Comparison of ENCODE assay signal across 11 cellular contexts in the genomic region with DNA sequence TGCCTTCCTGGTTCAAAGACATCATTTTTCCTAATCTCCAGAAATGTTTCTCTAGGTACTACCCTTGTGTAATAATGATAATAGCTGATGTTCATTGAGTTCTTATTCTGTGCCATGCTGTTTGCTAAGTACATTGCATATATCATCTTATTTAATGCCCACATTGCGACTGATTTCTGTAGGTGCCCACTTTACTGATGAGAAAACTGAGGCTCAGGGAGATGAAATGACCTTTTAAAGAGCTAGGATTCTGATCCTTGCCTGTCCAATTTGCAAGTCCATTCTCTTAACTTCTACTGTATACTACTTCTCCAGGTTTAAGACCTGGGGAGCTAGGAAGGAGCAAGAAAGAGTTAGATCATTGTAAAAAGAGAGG. TPM values are rescaled to one million over a fixed set of nuclear protein-coding genes. Genes with fewer than 3 reads are reported as not detected.
DNase-seq lines count a peak whose midpoint lies in the region; ATAC-seq and TF ChIP-seq lines count a peak whose summit lies in the region.
"Had no signal": no experiment of that assay in that cellular context is flagged by ENCODE, and none has a peak within 500 bp of the region (broad histone marks: within the 10 kb centered on the region; RNA-seq: fewer than 3 reads in every experiment).

No MANE protein-coding gene starts in this region.

- peaks cover 77% of the 10 kb centered on the region for H3K36me3 Mint-ChIP-seq in activated CD4-positive, alpha-beta T cell treated with anti-CD3 and anti-CD28 coated beads, Interleukin-2, amount 10 ng/mL, durations not matched to agents 7 days and 5 days (ENCODE audit: low read depth)

- H3K4me1 Mint-ChIP-seq in activated CD4-positive, alpha-beta T cell treated with anti-CD3 and anti-CD28 coated beads, Interleukin-2, amount 10 ng/mL, durations not matched to agents 7 days and 5 days = peaks cover 67% of the 10 kb centered on the region

- H3K4me2 ChIP-seq in PC-3 (ENCODE audit: low read length) = peak overlapping the region; percentile 95

- H3K27ac ChIP-seq in PC-3 (ENCODE audit: low read length) (peak overlapping the region; percentile 56), colonic mucosa (peak overlapping the region; percentile 56), skin epidermis (peak overlapping the region in 16 of 21 experiments; percentile 29 to 99 (median 94))

- H3K9me2 ChIP-seq in PC-3 (replicated peaks; ENCODE audit: low read length) = no peaks in the 10 kb centered on the region

- TF ChIP-seq CTCF in PC-3 (conservative IDR thresholded peaks at IDR 0.05; ENCODE audit: low read depth, low read length) = no peak
- no peak for TF ChIP-seq CTCF in colonic mucosa (IDR thresholded peaks at IDR 0.05)

- intact Hi-C loops in PC-3 (cut with micrococcal nuclease) = loop anchor here (2.0 kb wide), 1 partner anchor 117 kb away; a partner anchor contains a TSS
- intact Hi-C loops in colonic mucosa (cut with DNase I) = no loop called here

- H3K9me3 ChIP-seq in PC-3 (ENCODE audit: low read length) (no peaks in the 10 kb centered on the region), colonic mucosa (no peaks in the 10 kb centered on the region)
- H3K9me3 ChIP-seq: tibial nerve had no signal

- H3K9ac ChIP-seq in PC-3 (ENCODE audit: low read length) = 0 out of 2 replicates have a peak overlapping the region, but pooled peaks have one; percentile 28
- H3K9ac ChIP-seq in colonic mucosa (ENCODE audit: low read depth in 2 of 2, low read length in 2 of 2) = no peak overlapping the region

- BruUV-seq in PC-3 (replicated peaks; lab: Mats Ljungman, UMichigan) = no TSS peak

- POLR2A ChIA-PET in activated CD4-positive, alpha-beta T cell treated with anti-CD3 and anti-CD28 coated beads, Interleukin-2, amount 10 ng/mL, durations not matched to agents 7 days and 5 days (lab: Charles Lee) = no interaction called here
- POLR2A ChIA-PET in PC-3 (lab: Charles Lee; ENCODE audit: unreplicated experiment) = no interaction called here

- peak overlapping the region; percentile 89 for H3K4me3 Mint-ChIP-seq in activated CD4-positive, alpha-beta T cell treated with anti-CD3 and anti-CD28 coated beads, Interleukin-2, amount 10 ng/mL, durations not matched to agents 7 days and 5 days

- no peaks in the 10 kb centered on the region for H4K20me1 ChIP-seq in PC-3 (ENCODE audit: low read length)

- H3F3A ChIP-seq in PC-3 (ENCODE audit: low read length, unreplicated experiment) = no peaks in the 10 kb centered on the region

- no peaks in the 10 kb centered on the region for H3K27me3 Mint-ChIP-seq in activated CD4-positive, alpha-beta T cell treated with anti-CD3 and anti-CD28 coated beads, Interleukin-2, amount 10 ng/mL, durations not matched to agents 7 days and 5 days

- no peak for DNase-seq in activated CD4-positive, alpha-beta T cell treated with anti-CD3 and anti-CD28 coated beads, Interleukin-2, amount 10 ng/mL, durations not matched to agents 7 days and 5 days
- no peak for DNase-seq in activated CD4-positive, alpha-beta T cell treated with anti-CD3 and anti-CD28 coated beads, Interleukin-2, amount 50 U/mL, for 48 hours
- no peak for DNase-seq in PC-3
- no peak for DNase-seq in colonic mucosa
- no peak for DNase-seq in NCI-H526 treated with DMSO at 0.1 percent for 48 hours (lab: John Stamatoyannopoulos, UW)
- no peak for DNase-seq in germinal center (ENCODE audit: low spot score)
- no peak for DNase-seq in SIG-M5 (lab: John Stamatoyannopoulos, UW)
- DNase-seq: activated effector memory CD4-positive, alpha-beta T cell treated with Interleukin-2 at 50 U/mL for 16 hours; DMS53 had no signal

- peak overlapping the region; percentile 70 for H3K27ac Mint-ChIP-seq in activated CD4-positive, alpha-beta T cell treated with anti-CD3 and anti-CD28 coated beads, Interleukin-2, amount 10 ng/mL, durations not matched to agents 7 days and 5 days

- H3K79me2 ChIP-seq in PC-3 (ENCODE audit: low read length) = no peaks in the 10 kb centered on the region

- H3K27me3 ChIP-seq in PC-3 (ENCODE audit: low read length) = no peaks in the 10 kb centered on the region
- no peaks in the 10 kb centered on the region for H3K27me3 ChIP-seq in colonic mucosa
- H3K27me3 ChIP-seq: tibial nerve had no signal

- no peak overlapping the region for H2AFZ ChIP-seq in PC-3 (ENCODE audit: low read length)

- CTCF ChIA-PET in activated CD4-positive, alpha-beta T cell treated with anti-CD3 and anti-CD28 coated beads, Interleukin-2, amount 10 ng/mL, durations not matched to agents 7 days and 5 days (lab: Charles Lee) = interaction anchor here (0.6 to 3.1 kb wide), 10 partner anchors 13 to 954 kb away, joined by 3 to 19 read pairs (median 4); a partner anchor contains a TSS
- CTCF ChIA-PET in PC-3 (lab: Charles Lee) = no interaction called here

- H3K36me3 ChIP-seq in PC-3 (ENCODE audit: low read depth, low read length) = no peaks in the 10 kb centered on the region
- H3K36me3 ChIP-seq in colonic mucosa = no peaks in the 10 kb centered on the region

- H3K9me3 Mint-ChIP-seq in activated CD4-positive, alpha-beta T cell treated with anti-CD3 and anti-CD28 coated beads, Interleukin-2, amount 10 ng/mL, durations not matched to agents 7 days and 5 days = no peaks in the 10 kb centered on the region

- no peak for ATAC-seq in PC-3

- H3K4me3 ChIP-seq in PC-3 (ENCODE audit: low read length) (peak overlapping the region; percentile 26; the same call in 1 of the 2 replicates), colonic mucosa (no peak overlapping the region), skin epidermis (peak overlapping the region in 2 of 7 experiments; percentile 57 to 68)
- H3K4me3 ChIP-seq: tibial nerve had no signal

- H3K4me1 ChIP-seq in PC-3 (ENCODE audit: insufficient read depth, low read length) (peaks cover 51% of the 10 kb centered on the region), colonic mucosa (peaks cover 29% of the 10 kb centered on the region)

RNA-seq across cellular contexts. Expression of a gene that starts 2.8 kb away (rescaled TPM):
- total RNA-seq in activated CD4-positive, alpha-beta T cell treated with anti-CD3 and anti-CD28 coated beads, Interleukin-2, amount 10 ng/mL, durations not matched to agents 7 days and 5 days = 100 to 1,000 TPM; 766 to 771 TPM
- total RNA-seq in PC-3 (2014; rRNA removed) (27.2 and 41.5 TPM in 2 replicates), colonic mucosa (10 to 100 TPM; 80.2 to 91.2 TPM)

RNA-seq across cellular contexts. Expression of a gene that starts 6.1 kb away (rescaled TPM):
- 10 to 100 TPM; 50.3 to 50.7 TPM for total RNA-seq in activated CD4-positive, alpha-beta T cell treated with anti-CD3 and anti-CD28 coated beads, Interleukin-2, amount 10 ng/mL, durations not matched to agents 7 days and 5 days
- 39.0 and 42.9 TPM in 2 replicates for total RNA-seq in PC-3 (2014; rRNA removed)
- total RNA-seq in colonic mucosa = 10 to 100 TPM; 44.0 to 49.3 TPM

RNA-seq across cellular contexts. Expression of a gene that starts 32.1 kb away (rescaled TPM):
- total RNA-seq in activated CD4-positive, alpha-beta T cell treated with anti-CD3 and anti-CD28 coated beads, Interleukin-2, amount 10 ng/mL, durations not matched to agents 7 days and 5 days = under 1 TPM in 1 of 2 experiments, not detected in 1; 0.37 TPM
- 0.35 and 2.0 TPM in 2 replicates for total RNA-seq in PC-3 (2014; rRNA removed)
- total RNA-seq in colonic mucosa = 1 to 10 TPM; 3.4 to 3.8 TPM

RNA-seq across cellular contexts. Expression of a gene that starts 32.8 kb away (rescaled TPM):
- total RNA-seq in activated CD4-positive, alpha-beta T cell treated with anti-CD3 and anti-CD28 coated beads, Interleukin-2, amount 10 ng/mL, durations not matched to agents 7 days and 5 days = 100 to 1,000 TPM in 1 of 2 experiments, 10 to 100 TPM in 1; 96.6 to 106 TPM
- total RNA-seq in PC-3 (2014; rRNA removed) (63.0 and 68.2 TPM in 2 replicates), colonic mucosa (10 to 100 TPM; 20.9 to 48.9 TPM)

RNA-seq across cellular contexts. Expression of a gene that starts 40.1 kb away (rescaled TPM):
- total RNA-seq in activated CD4-positive, alpha-beta T cell treated with anti-CD3 and anti-CD28 coated beads, Interleukin-2, amount 10 ng/mL, durations not matched to agents 7 days and 5 days = 10 to 100 TPM; 56.9 to 58.1 TPM
- total RNA-seq in PC-3 (2014; rRNA removed) (48.8 and 50.6 TPM in 2 replicates), colonic mucosa (100 to 1,000 TPM; 112 to 178 TPM)

Comparison
In these comparisons a context has a peak if more than half of its experiments do, and no peak if none do; other contexts are left out.
1. RNA of a gene that starts 2.8 kb away (total RNA-seq): 766 to 771 TPM in activated CD4-positive, alpha-beta T cell treated with anti-CD3 and anti-CD28 coated beads, Interleukin-2, amount 10 ng/mL, durations not matched to agents 7 days and 5 days; 80.2 to 91.2 TPM in colonic mucosa and 27.2 to 41.5 TPM in PC-3; every median in the first group is over 4 times any median in the second.
2. Peak in every context shown above with its lines, with median percentiles within 50 percentile points of each other: H3K27ac ChIP-seq.